19 cellular contexts compared by ENCODE assay signal in the genomic region with DNA sequence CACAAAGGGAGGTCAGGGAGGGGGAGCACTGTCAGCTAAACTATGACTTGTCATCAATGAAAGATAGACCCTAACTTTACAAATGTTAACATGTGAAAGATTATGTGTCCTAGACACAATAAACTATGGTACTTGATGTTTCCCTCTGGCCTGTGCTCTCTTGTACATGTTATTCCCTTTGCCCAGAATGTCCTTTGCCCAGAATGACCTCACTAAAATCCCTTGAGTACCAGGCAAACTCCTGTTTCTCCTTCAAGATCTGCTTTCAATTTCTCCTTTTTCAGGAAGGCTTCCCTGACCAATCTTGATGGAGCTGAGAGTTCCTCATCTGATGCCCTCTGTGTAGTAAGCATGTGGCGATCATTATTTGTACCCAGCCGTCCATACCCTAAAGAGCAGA.
A peak's percentile ranks its signal among the peaks of the same experiment; 100 is the strongest.
DNase-seq lines count a peak whose midpoint lies in the region; ATAC-seq and TF ChIP-seq lines count a peak whose summit lies in the region.
"Had no signal": no experiment of that assay in that cellular context is flagged by ENCODE, and none has a peak within 500 bp of the region (broad histone marks: within the 10 kb centered on the region; RNA-seq: fewer than 3 reads in every experiment).

No MANE protein-coding gene starts in this region.

- peaks cover 3% of the 10 kb centered on the region for H3K4me1 Mint-ChIP-seq in activated CD4-positive, alpha-beta T cell treated with anti-CD3 and anti-CD28 coated beads, Interleukin-2, amount 10 ng/mL, durations not matched to agents 24 days and 14 days
- H3K4me1 Mint-ChIP-seq in neural crest cell: no peaks in the 10 kb centered on the region
- H3K4me1 Mint-ChIP-seq: GM23338 had no signal

- no peak for TF ChIP-seq CTCF in neural crest cell (conservative IDR thresholded peaks at IDR 0.05)

- peaks cover 19% of the 10 kb centered on the region for H3K27me3 Mint-ChIP-seq in activated CD4-positive, alpha-beta T cell treated with anti-CD3 and anti-CD28 coated beads, Interleukin-2, amount 10 ng/mL, durations not matched to agents 24 days and 14 days
- no peaks in the 10 kb centered on the region for H3K27me3 Mint-ChIP-seq in neural crest cell (ENCODE audit: low read depth)

- H3K9me3 Mint-ChIP-seq in activated CD4-positive, alpha-beta T cell treated with anti-CD3 and anti-CD28 coated beads, Interleukin-2, amount 10 ng/mL, durations not matched to agents 24 days and 14 days: peaks cover 18% of the 10 kb centered on the region
- H3K9me3 Mint-ChIP-seq in neural crest cell: peaks cover 14% of the 10 kb centered on the region
- H3K9me3 Mint-ChIP-seq: GM23338 had no signal

- intact Hi-C loops in activated CD4-positive, alpha-beta T cell treated with anti-CD3 and anti-CD28 coated beads, Interleukin-2, amount 10 ng/mL, durations not matched to agents 24 days and 14 days (cut with micrococcal nuclease): no loop called here
- intact Hi-C loops in right cardiac atrium (cut with DNase I): no loop called here
- intact Hi-C loops in cardiac septum (cut with DNase I): no loop called here

- H3K36me3 Mint-ChIP-seq in activated CD4-positive, alpha-beta T cell treated with anti-CD3 and anti-CD28 coated beads, Interleukin-2, amount 10 ng/mL, durations not matched to agents 24 days and 14 days (ENCODE audit: low read depth): no peaks in the 10 kb centered on the region
- no peaks in the 10 kb centered on the region for H3K36me3 Mint-ChIP-seq in neural crest cell (ENCODE audit: low read depth)
- H3K36me3 Mint-ChIP-seq: CD14-positive monocyte; CD4-positive, alpha-beta memory T cell had no signal

- H3K4me3 ChIP-seq in right cardiac atrium (ENCODE audit: low read length): no peak overlapping the region
- H3K4me3 ChIP-seq: A549, BLaER1, GM23338 had no signal

- H3K27ac ChIP-seq in right cardiac atrium (ENCODE audit: low read length): peak overlapping the region; percentile 62
- H3K27ac ChIP-seq: 22Rv1, A549, BLaER1 had no signal

- H3K27ac Mint-ChIP-seq in activated CD4-positive, alpha-beta T cell treated with anti-CD3 and anti-CD28 coated beads, Interleukin-2, amount 10 ng/mL, durations not matched to agents 24 days and 14 days: no peak overlapping the region
- peak overlapping the region; percentile 65 for H3K27ac Mint-ChIP-seq in neural crest cell (ENCODE audit: unreplicated experiment)
- H3K27ac Mint-ChIP-seq: CD4-positive, alpha-beta memory T cell; GM23338 had no signal

- no peaks in the 10 kb centered on the region for H3K27me3 ChIP-seq in right cardiac atrium (ENCODE audit: control insufficient read depth, insufficient read depth)
- H3K27me3 ChIP-seq: BLaER1 had no signal

- peak; percentile 23 for DNase-seq in activated CD4-positive, alpha-beta T cell treated with anti-CD3 and anti-CD28 coated beads, Interleukin-2, amount 10 ng/mL, durations not matched to agents 24 days and 14 days
- DNase-seq in activated CD4-positive, alpha-beta T cell treated with anti-CD3 and anti-CD28 coated beads, Interleukin-2, amount 50 U/mL, for 48 hours: no peak
- DNase-seq in right cardiac atrium (no peak), cardiac septum (ENCODE audit: low spot score) (no peak), neural crest cell (ENCODE audit: low read depth, low spot score) (no peak), NCI-H345 (lab: John Stamatoyannopoulos, UW) (no peak)
- DNase-seq in activated effector memory CD4-positive, alpha-beta T cell treated with Interleukin-2 at 50 U/mL for 16 hours: no peak
- DNase-seq: AML-193; CD4-positive, alpha-beta memory T cell; DMS153; DMS79; GDM1; HCEC 1CT had no signal

- WGBS in right cardiac atrium: 93% methylated on average over 2 of the region's 2 CpGs

- peaks cover 4% of the 10 kb centered on the region for H3K4me1 ChIP-seq in right cardiac atrium (ENCODE audit: control insufficient read depth, insufficient read depth, low read length)
- H3K4me1 ChIP-seq: BLaER1 had no signal

- H3K4me3 Mint-ChIP-seq in activated CD4-positive, alpha-beta T cell treated with anti-CD3 and anti-CD28 coated beads, Interleukin-2, amount 10 ng/mL, durations not matched to agents 24 days and 14 days: no peak overlapping the region
- no peak overlapping the region for H3K4me3 Mint-ChIP-seq in neural crest cell
- H3K4me3 Mint-ChIP-seq: CD14-positive monocyte; CD4-positive, alpha-beta memory T cell; GM23338 had no signal

- ATAC-seq in right cardiac atrium: peak in 1 of 2 donors; percentile 81
- ATAC-seq: A549, GM23338, HepG2 had no signal

- no peaks in the 10 kb centered on the region for H3K9me3 ChIP-seq in right cardiac atrium (ENCODE audit: control insufficient read depth, low read length)
- H3K9me3 ChIP-seq: A549, BLaER1 had no signal
